ENCODE assay signal across 2 cellular contexts in the genomic region with DNA sequence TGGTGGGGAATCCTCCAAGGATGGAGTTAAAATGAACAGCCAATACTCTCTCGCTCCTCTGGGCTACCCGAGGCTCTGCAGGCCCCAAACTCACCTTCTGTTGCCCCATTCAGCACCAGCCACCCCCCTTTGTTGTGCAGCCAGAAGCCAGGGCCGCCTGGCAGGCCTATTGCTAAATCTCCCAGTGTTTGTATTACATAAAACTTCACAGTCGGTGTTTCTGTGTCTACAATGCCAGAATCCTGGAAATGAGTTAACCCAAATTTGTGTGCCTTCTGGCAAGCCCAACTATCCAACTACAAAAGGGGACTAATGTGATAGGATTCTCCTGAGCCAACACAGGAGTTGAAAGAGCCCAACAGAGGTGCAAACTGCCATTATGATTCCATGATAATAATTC.
TF ChIP-seq lines count a peak whose summit lies in the region.

No MANE protein-coding gene starts in this region.

TF ChIP-seq in liver, 16 proteins besides CTCF, POLR2A, EP300 and RAD21:
- peak in 1 of 2 donors; percentile 80 for TF ChIP-seq EGR1 (IDR thresholded peaks at IDR 0.05; ENCODE audit: low read depth in 2 of 2)
- peak in 1 of 2 donors; percentile 70 for TF ChIP-seq JUND (IDR thresholded peaks at IDR 0.05)
- TF ChIP-seq GABPA (IDR thresholded peaks at IDR 0.05 in 1 of 2, conservative IDR thresholded peaks at IDR 0.05 in 1 of 2) = peak in 1 of 2 donors; percentile 33
- peak; percentile 62 for TF ChIP-seq SP1 (IDR thresholded peaks at IDR 0.05)
- no peak for TF ChIP-seq TAF1 (conservative IDR thresholded peaks at IDR 0.05)
- TF ChIP-seq, protein P1, sequence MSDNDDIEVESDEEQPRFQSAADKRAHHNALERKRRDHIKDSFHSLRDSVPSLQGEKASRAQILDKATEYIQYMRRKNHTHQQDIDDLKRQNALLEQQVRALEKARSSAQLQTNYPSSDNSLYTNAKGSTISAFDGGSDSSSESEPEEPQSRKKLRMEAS (IDR thresholded peaks at IDR 0.05) = peak; percentile 88
- no peak for TF ChIP-seq HNF4G (IDR thresholded peaks at IDR 0.05)
- peak; percentile 78 for TF ChIP-seq FOXA2 (IDR thresholded peaks at IDR 0.05)
- peak; percentile 70 to 90 for TF ChIP-seq RXRA (IDR thresholded peaks at IDR 0.05)
- peak; percentile 71 for TF ChIP-seq FOXA1 (IDR thresholded peaks at IDR 0.05)
- TF ChIP-seq NR2F2 (IDR thresholded peaks at IDR 0.05) = peak; percentile 21
- TF ChIP-seq HNF4A (conservative IDR thresholded peaks at IDR 0.05) = peak; percentile 51 to 82
- TF ChIP-seq, protein P2, sequence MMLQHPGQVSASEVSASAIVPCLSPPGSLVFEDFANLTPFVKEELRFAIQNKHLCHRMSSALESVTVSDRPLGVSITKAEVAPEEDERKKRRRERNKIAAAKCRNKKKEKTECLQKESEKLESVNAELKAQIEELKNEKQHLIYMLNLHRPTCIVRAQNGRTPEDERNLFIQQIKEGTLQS (IDR thresholded peaks at IDR 0.05) = no peak
- TF ChIP-seq, protein P3, sequence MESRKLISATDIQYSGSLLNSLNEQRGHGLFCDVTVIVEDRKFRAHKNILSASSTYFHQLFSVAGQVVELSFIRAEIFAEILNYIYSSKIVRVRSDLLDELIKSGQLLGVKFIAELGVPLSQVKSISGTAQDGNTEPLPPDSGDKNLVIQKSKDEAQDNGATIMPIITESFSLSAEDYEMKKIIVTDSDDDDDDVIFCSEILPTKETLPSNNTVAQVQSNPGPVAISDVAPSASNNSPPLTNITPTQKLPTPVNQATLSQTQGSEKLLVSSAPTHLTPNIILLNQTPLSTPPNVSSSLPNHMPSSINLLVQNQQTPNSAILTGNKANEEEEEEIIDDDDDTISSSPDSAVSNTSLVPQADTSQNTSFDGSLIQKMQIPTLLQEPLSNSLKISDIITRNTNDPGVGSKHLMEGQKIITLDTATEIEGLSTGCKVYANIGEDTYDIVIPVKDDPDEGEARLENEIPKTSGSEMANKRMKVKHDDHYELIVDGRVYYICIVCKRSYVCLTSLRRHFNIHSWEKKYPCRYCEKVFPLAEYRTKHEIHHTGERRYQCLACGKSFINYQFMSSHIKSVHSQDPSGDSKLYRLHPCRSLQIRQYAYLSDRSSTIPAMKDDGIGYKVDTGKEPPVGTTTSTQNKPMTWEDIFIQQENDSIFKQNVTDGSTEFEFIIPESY (IDR thresholded peaks at IDR 0.05) = peak; percentile 81
- TF ChIP-seq, protein P4, sequence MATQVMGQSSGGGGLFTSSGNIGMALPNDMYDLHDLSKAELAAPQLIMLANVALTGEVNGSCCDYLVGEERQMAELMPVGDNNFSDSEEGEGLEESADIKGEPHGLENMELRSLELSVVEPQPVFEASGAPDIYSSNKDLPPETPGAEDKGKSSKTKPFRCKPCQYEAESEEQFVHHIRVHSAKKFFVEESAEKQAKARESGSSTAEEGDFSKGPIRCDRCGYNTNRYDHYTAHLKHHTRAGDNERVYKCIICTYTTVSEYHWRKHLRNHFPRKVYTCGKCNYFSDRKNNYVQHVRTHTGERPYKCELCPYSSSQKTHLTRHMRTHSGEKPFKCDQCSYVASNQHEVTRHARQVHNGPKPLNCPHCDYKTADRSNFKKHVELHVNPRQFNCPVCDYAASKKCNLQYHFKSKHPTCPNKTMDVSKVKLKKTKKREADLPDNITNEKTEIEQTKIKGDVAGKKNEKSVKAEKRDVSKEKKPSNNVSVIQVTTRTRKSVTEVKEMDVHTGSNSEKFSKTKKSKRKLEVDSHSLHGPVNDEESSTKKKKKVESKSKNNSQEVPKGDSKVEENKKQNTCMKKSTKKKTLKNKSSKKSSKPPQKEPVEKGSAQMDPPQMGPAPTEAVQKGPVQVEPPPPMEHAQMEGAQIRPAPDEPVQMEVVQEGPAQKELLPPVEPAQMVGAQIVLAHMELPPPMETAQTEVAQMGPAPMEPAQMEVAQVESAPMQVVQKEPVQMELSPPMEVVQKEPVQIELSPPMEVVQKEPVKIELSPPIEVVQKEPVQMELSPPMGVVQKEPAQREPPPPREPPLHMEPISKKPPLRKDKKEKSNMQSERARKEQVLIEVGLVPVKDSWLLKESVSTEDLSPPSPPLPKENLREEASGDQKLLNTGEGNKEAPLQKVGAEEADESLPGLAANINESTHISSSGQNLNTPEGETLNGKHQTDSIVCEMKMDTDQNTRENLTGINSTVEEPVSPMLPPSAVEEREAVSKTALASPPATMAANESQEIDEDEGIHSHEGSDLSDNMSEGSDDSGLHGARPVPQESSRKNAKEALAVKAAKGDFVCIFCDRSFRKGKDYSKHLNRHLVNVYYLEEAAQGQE (IDR thresholded peaks at IDR 0.05) = peak; percentile 65
- peak; percentile 71 for TF ChIP-seq YY1 (IDR thresholded peaks at IDR 0.05)
TF ChIP-seq in liver: peak in this region for 13.

TF ChIP-seq in HepG2, 621 proteins besides CTCF, POLR2A, EP300 and RAD21:
- TF ChIP-seq FOXA3 (CRISPR knock-in tag; IDR thresholded peaks at IDR 0.05) = no peak
